Comparison of ENCODE assay signal across 10 cellular contexts in genomic region chr17:14070344-14071007, GRCh38. TPM values are rescaled to one million over a fixed set of nuclear protein-coding genes. Genes with fewer than 3 reads are reported as not detected.
DNase-seq lines count a peak whose midpoint lies in the region; ATAC-seq, FAIRE-seq and TF ChIP-seq lines count a peak whose summit lies in the region.
"Had no signal": no experiment of that assay in that cellular context is flagged by ENCODE, and none has a peak within 500 bp of the region (broad histone marks: within the 10 kb centered on the region; RNA-seq: fewer than 3 reads in every experiment).

No MANE protein-coding gene starts in this region.

- ATAC-seq in A549: no peak
- peak; percentile 72 for ATAC-seq in mucosa of descending colon
- no peak for ATAC-seq in HG03571 (IDR thresholded peaks at IDR 0.05; ENCODE audit: unreplicated experiment)
- no peak for ATAC-seq in HG02938 (IDR thresholded peaks at IDR 0.05; ENCODE audit: unreplicated experiment)

- TF ChIP-seq CTCF in A549 (IDR thresholded peaks at IDR 0.05) (no peak), cardiac fibroblast (IDR thresholded peaks at IDR 0.05; ENCODE audit: low read depth, low read length) (no peak), mucosa of descending colon (IDR thresholded peaks at IDR 0.05) (no peak)

- no peak for TF ChIP-seq EP300 in A549 (IDR thresholded peaks at IDR 0.05)

- H3K4me3 ChIP-seq in A549 (peak overlapping the region; percentile 97), HUES6 (ENCODE audit: low read depth, low read length) (peak overlapping the region; percentile 98), cardiac fibroblast (replicated peaks in 1 of 2; ENCODE audit: low read depth in 2 of 2, low read length in 2 of 2) (peak overlapping the region; percentile 96 to 100), mucosa of descending colon (no peak overlapping the region)

- H3K9me3 ChIP-seq in A549 (peaks cover 12% of the 10 kb centered on the region), HUES6 (ENCODE audit: control insufficient read depth, insufficient read depth, low read depth, low read length) (peaks cover 12% of the 10 kb centered on the region), mucosa of descending colon (no peaks in the 10 kb centered on the region)

- no peak for FAIRE-seq in A549 (lab: Jason Lieb, UNC)
- FAIRE-seq: G401.6 had no signal

- H3K4me1 ChIP-seq in A549 (peaks cover 15% of the 10 kb centered on the region; the same call in 2 of the 3 replicates), HUES6 (ENCODE audit: control insufficient read depth, insufficient read depth, low read length) (peaks cover 9% of the 10 kb centered on the region), mucosa of descending colon (ENCODE audit: low read depth) (peaks cover 10% of the 10 kb centered on the region)

- no peaks in the 10 kb centered on the region for H3K27me3 ChIP-seq in HUES6 (ENCODE audit: control insufficient read depth, insufficient read depth, low read length)

- no peak for TF ChIP-seq POLR2A in A549 (IDR thresholded peaks at IDR 0.05; ENCODE audit: low read length)

- intact Hi-C loops in mucosa of descending colon (cut with DNase I, micrococcal nuclease): no loop called here

- peak overlapping the region; percentile 93 for H3K4me2 ChIP-seq in A549

- DNase-seq in A549 (ENCODE audit: low read depth in 1 of 2, low spot score in 1 of 2) (no peak), cardiac fibroblast (ENCODE audit: low read depth in 2 of 2) (no peak), mucosa of descending colon (peak in 1 of 3 donors; percentile 33), cortex of kidney (lab: John Stamatoyannopoulos, UW) (no peak), GM19240 (ENCODE audit: insufficient read length, low spot score) (no peak)
- DNase-seq: T-helper 9 cell had no signal

- peaks cover 23% of the 10 kb centered on the region for H3K36me3 ChIP-seq in HUES6 (ENCODE audit: control insufficient read depth, insufficient read depth, low read length)
- no peaks in the 10 kb centered on the region for H3K36me3 ChIP-seq in mucosa of descending colon (ENCODE audit: low read depth)

- H3K9ac ChIP-seq in HUES6 (ENCODE audit: low read length): no peak overlapping the region

- WGBS in A549 (ENCODE audit: missing lambda C conversion rate): 65% methylated on average over 6 of the region's 6 CpGs

- TF ChIP-seq RAD21 in A549 (conservative IDR thresholded peaks at IDR 0.05 in 1 of 2, IDR thresholded peaks at IDR 0.05 in 1 of 2): no peak

- POLR2A ChIA-PET in A549 (lab: Yijun Ruan, JAX): no interaction called here

- peak overlapping the region in 1 of 2 experiments; percentile 95; a peak in 3 of 6 replicates for H3K27ac ChIP-seq in A549
- no peak overlapping the region for H3K27ac ChIP-seq in HUES6 (ENCODE audit: low read depth, low read length)

- CTCF ChIA-PET in A549 (lab: Yijun Ruan, JAX): interaction anchor here (0.8 to 1.7 kb wide), 4 partner anchors 13 to 133 kb away, joined by 3 to 4 read pairs (median 4); no protein-coding TSS in a partner anchor

TF ChIP-seq in A549, 52 proteins besides CTCF, POLR2A, EP300 and RAD21:
- TF ChIP-seq, protein P1, sequence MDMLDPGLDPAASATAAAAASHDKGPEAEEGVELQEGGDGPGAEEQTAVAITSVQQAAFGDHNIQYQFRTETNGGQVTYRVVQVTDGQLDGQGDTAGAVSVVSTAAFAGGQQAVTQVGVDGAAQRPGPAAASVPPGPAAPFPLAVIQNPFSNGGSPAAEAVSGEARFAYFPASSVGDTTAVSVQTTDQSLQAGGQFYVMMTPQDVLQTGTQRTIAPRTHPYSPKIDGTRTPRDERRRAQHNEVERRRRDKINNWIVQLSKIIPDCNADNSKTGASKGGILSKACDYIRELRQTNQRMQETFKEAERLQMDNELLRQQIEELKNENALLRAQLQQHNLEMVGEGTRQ (IDR thresholded peaks at IDR 0.05): no peak
- TF ChIP-seq MYC (IDR thresholded peaks at IDR 0.05; ENCODE audit: borderline replicate concordance, low read length): no peak
- TF ChIP-seq TP53 (CRISPR knock-in tag; IDR thresholded peaks at IDR 0.05): no peak
- no peak for TF ChIP-seq CBX8 (IDR thresholded peaks at IDR 0.05)
- no peak for TF ChIP-seq KDM5A (IDR thresholded peaks at IDR 0.05)
- TF ChIP-seq RFX5 (IDR thresholded peaks at IDR 0.05): no peak
- TF ChIP-seq REST (IDR thresholded peaks at IDR 0.05): no peak
- no peak for TF ChIP-seq CBX2 (IDR thresholded peaks at IDR 0.05; ENCODE audit: borderline replicate concordance, low read depth)
- TF ChIP-seq KDM1A (IDR thresholded peaks at IDR 0.05; ENCODE audit: low read depth): no peak
- TF ChIP-seq GATA3 (IDR thresholded peaks at IDR 0.05; ENCODE audit: borderline replicate concordance): no peak
- TF ChIP-seq FOXS1 (CRISPR knock-in tag; IDR thresholded peaks at IDR 0.05): no peak
- TF ChIP-seq CEBPB (IDR thresholded peaks at IDR 0.05): no peak
- no peak for TF ChIP-seq HOXA7 (CRISPR knock-in tag; IDR thresholded peaks at IDR 0.05)
- TF ChIP-seq ZFP36 (IDR thresholded peaks at IDR 0.05; ENCODE audit: borderline replicate concordance, partially characterized antibody): no peak
- TF ChIP-seq, protein P2, sequence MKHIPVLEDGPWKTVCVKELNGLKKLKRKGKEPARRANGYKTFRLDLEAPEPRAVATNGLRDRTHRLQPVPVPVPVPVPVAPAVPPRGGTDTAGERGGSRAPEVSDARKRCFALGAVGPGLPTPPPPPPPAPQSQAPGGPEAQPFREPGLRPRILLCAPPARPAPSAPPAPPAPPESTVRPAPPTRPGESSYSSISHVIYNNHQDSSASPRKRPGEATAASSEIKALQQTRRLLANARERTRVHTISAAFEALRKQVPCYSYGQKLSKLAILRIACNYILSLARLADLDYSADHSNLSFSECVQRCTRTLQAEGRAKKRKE (CRISPR knock-in tag; IDR thresholded peaks at IDR 0.05; ENCODE audit: low read depth): no peak
- TF ChIP-seq FOSL2 (IDR thresholded peaks at IDR 0.05): no peak
- TF ChIP-seq FOSL2 (CRISPR knock-in tag; IDR thresholded peaks at IDR 0.05): no peak
- no peak for TF ChIP-seq ZNF302 (CRISPR knock-in tag; IDR thresholded peaks at IDR 0.05)

RNA-seq across cellular contexts. Expression of gene COX10, which starts 1.2 kb away (rescaled TPM):
- polyA plus RNA-seq in A549 (2011; rRNA removed): 24.3 and 25.8 TPM in 2 replicates
- 19.5 and 23.4 TPM in 2 replicates for polyA plus RNA-seq in A549 (2012; cell fraction: cytosol; rRNA removed)
- 16.3 and 20.7 TPM in 2 replicates for polyA plus RNA-seq in A549 (2012; cell fraction: nucleus; rRNA removed)
- polyA plus RNA-seq in A549 (2017; fragmentation: RNase III; extraction: RNeasy Plus Mini Kit Qiagen cat#74134 plus additional on column Dnase treatment): 14.7 to 17.7 TPM (median 15.1 TPM) in 3 replicates
- 30.8 and 35.4 TPM in 2 replicates for polyA minus RNA-seq in A549 (2011; rRNA and poly(A)+ RNA removed)
- 10 to 100 TPM; 24.9 to 36.3 (median 35.5) TPM for total RNA-seq in mucosa of descending colon
